Comparison of ENCODE assay signal across 1 cellular context in genomic region chr13:75801388-75801787, GRCh38.
TF ChIP-seq lines count a peak whose summit lies in the region.

No MANE protein-coding gene starts in this region.

TF ChIP-seq in IMR-90, 13 proteins besides CTCF, POLR2A, EP300 and RAD21 (continued from another document):
- TF ChIP-seq ELK1 (IDR thresholded peaks at IDR 0.05; ENCODE audit: borderline replicate concordance, low read depth, low read length) (no peak), BHLHE40 (IDR thresholded peaks at IDR 0.05; ENCODE audit: low read depth, low read length) (no peak), USF2 (IDR thresholded peaks at IDR 0.05; ENCODE audit: low read depth, low read length) (no peak)
